In the genomic region with DNA sequence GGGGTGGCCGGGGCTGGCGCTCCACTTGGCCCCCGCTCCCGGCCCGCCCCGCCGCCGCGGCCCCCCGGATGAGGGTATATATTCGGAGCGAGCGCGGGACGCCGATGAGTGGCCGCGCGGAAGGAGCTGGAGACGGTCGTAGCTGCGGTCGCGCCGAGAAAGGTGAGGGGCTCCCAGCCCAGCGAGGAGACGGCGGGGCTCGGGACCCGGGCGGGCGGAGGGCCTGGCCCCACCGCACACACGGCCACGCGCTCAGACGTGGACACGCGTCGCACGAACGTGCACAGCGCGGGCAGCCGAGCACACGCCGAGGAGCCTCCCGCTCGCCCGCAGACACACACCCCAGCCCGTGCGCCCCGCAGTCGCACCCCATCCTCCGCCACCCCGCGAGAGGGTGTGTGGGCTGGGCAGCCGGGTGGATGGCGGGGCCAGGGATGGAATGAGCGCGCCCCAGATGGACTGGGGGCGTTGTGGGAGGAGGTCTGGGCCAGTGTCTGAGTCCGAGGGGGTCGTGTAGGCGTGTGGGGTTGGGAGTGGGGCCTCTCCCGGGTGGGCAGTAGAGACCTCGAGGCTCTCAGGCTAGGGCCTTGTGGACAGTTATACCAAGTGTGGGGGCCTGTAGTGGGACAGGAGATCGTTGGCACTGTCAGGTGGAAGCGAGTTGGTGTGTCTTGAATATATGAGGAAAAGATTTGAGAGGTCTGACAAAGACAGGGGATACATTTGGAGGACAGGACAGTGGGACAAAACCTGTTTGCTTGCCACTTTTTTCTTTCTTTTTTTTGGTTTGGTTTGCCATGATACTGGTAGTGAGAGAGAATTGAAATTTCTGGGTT, we compare ENCODE assay signal across 8 cellular contexts. TPM values are rescaled to one million over a fixed set of nuclear protein-coding genes. Genes with fewer than 3 reads are reported as not detected.
A peak's percentile ranks its signal among the peaks of the same experiment; 100 is the strongest.
DNase-seq lines count a peak whose midpoint lies in the region; ATAC-seq and TF ChIP-seq lines count a peak whose summit lies in the region.

TSS of gene UAP1 (plus strand) at position 107 of the 836 bp plus-strand sequence. CDS start 4,347 bp downstream, outside the sequence.

- peak; percentile 26 for ATAC-seq in HG02763 (IDR thresholded peaks at IDR 0.05; ENCODE audit: unreplicated experiment)

- H2AFZ ChIP-seq in OCI-LY7 (ENCODE audit: low read length): peak within 1 kb of the TSS; percentile 97

- no peak for TF ChIP-seq CTCF in OCI-LY7 (conservative IDR thresholded peaks at IDR 0.05; ENCODE audit: low read length)

- POLR2A ChIA-PET in OCI-LY7 (lab: Charles Lee): interaction anchor here (1.1 kb wide), 1 partner anchor 63 kb away, joined by 4 read pairs; no protein-coding TSS in a partner anchor

- peaks cover 17% of the 10 kb centered on the region; the same call in 1 of the 2 replicates for H3K79me2 ChIP-seq in OCI-LY7 (ENCODE audit: insufficient read depth, low read depth, low read length)

- H4K20me1 ChIP-seq in OCI-LY7 (ENCODE audit: insufficient read depth, low read length): no peaks in the 10 kb centered on the region

- H3K27ac ChIP-seq in OCI-LY7 (ENCODE audit: low read depth, low read length, poor library complexity, severe bottlenecking): no peak within 1 kb of the TSS
- peak within 1 kb of the TSS; percentile 95 for H3K27ac ChIP-seq in caudate nucleus (ENCODE audit: low read depth, low read length)
- peak within 1 kb of the TSS; percentile 94 for H3K27ac ChIP-seq in layer of hippocampus (ENCODE audit: low read depth, low read length)

- peaks cover 14% of the 10 kb centered on the region for H3K4me1 ChIP-seq in OCI-LY7 (ENCODE audit: insufficient read depth, low read length, poor library complexity, severe bottlenecking)

- CTCF ChIA-PET in OCI-LY7 (lab: Charles Lee; ENCODE audit: unreplicated experiment): no interaction called here

- H3K36me3 ChIP-seq in OCI-LY7 (ENCODE audit: insufficient read depth, low read length): peaks cover 7% of the 10 kb centered on the region

- BruUV-seq in OCI-LY7 (replicated peaks; lab: Mats Ljungman, UMichigan): no TSS peak

- H3K4me3 ChIP-seq in OCI-LY7 (ENCODE audit: low read depth, low read length, poor library complexity, severe bottlenecking): peak within 1 kb of the TSS; percentile 83

- peak within 1 kb of the TSS; percentile 99 for H3K4me2 ChIP-seq in OCI-LY7 (ENCODE audit: low read length)

- H3K27me3 ChIP-seq in layer of hippocampus (ENCODE audit: control insufficient read depth, insufficient read depth, low read length): no peaks in the 10 kb centered on the region

- intact Hi-C loops in OCI-LY7 (cut with micrococcal nuclease; ENCODE audit: unreplicated experiment): loop anchor here (1.0 kb wide), 1 partner anchor 64 kb away; no protein-coding TSS in a partner anchor

- DNase-seq in activated gamma-delta T cell treated with Interleukin-2 at 50 U/mL for 16 hours: peak; percentile 20
- DNase-seq in activated gamma-delta T cell (lab: John Stamatoyannopoulos, UW): no peak
- peak; percentile 16 for DNase-seq in OCI-LY7 (ENCODE audit: low spot score)
- DNase-seq in caudate nucleus (lab: John Stamatoyannopoulos, UW): peak in 21 of 61 donors; percentile 11 to 81 (median 40)
- DNase-seq in stimulated activated CD8-positive, alpha-beta memory T cell treated with anti-CD3 and anti-CD28 coated beads, Interleukin-15, amount 100 ng/mL, for 24 hours (ENCODE audit: low read depth): peak; percentile 4
- DNase-seq in NCI-H345 treated with DMSO at 0.1 percent for 48 hours (lab: John Stamatoyannopoulos, UW; ENCODE audit: unreplicated experiment): no peak

- no peaks in the 10 kb centered on the region for H3K9me3 ChIP-seq in OCI-LY7 (ENCODE audit: low read length)

- H3K9me2 ChIP-seq in OCI-LY7 (ENCODE audit: insufficient read depth, low read length): no peaks in the 10 kb centered on the region

RNA-seq across cellular contexts. Expression of gene UAP1, which starts in this region (rescaled TPM):
- total RNA-seq in OCI-LY7 (2014; rRNA removed; shearing (Covaris generic)): 30.0 and 32.1 TPM in 2 replicates
- total RNA-seq in OCI-LY7 (2022): 39.0 and 41.2 TPM in 2 replicates

Comparison
In these comparisons a context has a peak if more than half of its experiments do, and no peak if none do; other contexts are left out.
1. DNase-seq: peak in activated gamma-delta T cell treated with Interleukin-2 at 50 U/mL for 16 hours (single experiment), OCI-LY7 (single experiment) and stimulated activated CD8-positive, alpha-beta memory T cell treated with anti-CD3 and anti-CD28 coated beads, Interleukin-15, amount 100 ng/mL, for 24 hours (single experiment); none in activated gamma-delta T cell (single experiment) and NCI-H345 treated with DMSO at 0.1 percent for 48 hours (single experiment).